ENCODE assay signal across 22 cellular contexts in genomic region chr2:172969609-172970008, GRCh38.
DNase-seq lines count a peak whose midpoint lies in the region; ATAC-seq and TF ChIP-seq lines count a peak whose summit lies in the region.
"Had no signal": no experiment of that assay in that cellular context is flagged by ENCODE, and none has a peak within 500 bp of the region (broad histone marks: within the 10 kb centered on the region; RNA-seq: fewer than 3 reads in every experiment).

No MANE protein-coding gene starts in this region.

- no peaks in the 10 kb centered on the region for H3K36me3 ChIP-seq in DND-41 (ENCODE audit: insufficient read depth, low read length)
- H3K36me3 ChIP-seq: upper lobe of right lung had no signal

- peaks cover 32% of the 10 kb centered on the region for H3K4me1 Mint-ChIP-seq in activated naive CD4-positive, alpha-beta T cell treated with anti-CD3 and anti-CD28 coated beads, Interleukin-2, amount 50 U/mL, for 24 hours
- peaks cover 12% of the 10 kb centered on the region for H3K4me1 Mint-ChIP-seq in activated naive CD4-positive, alpha-beta T cell treated with anti-CD3 and anti-CD28 coated beads, Interleukin-2, amount 10 ng/mL, durations not matched to agents 7 days and 5 days
- peaks cover 27% of the 10 kb centered on the region for H3K4me1 Mint-ChIP-seq in activated naive CD8-positive, alpha-beta T cell treated with anti-CD3 and anti-CD28 coated beads for 36 hours
- peaks cover 15 to 27% (median 22%) of the 10 kb centered on the region in 4 donors for H3K4me1 Mint-ChIP-seq in naive thymus-derived CD8-positive, alpha-beta T cell

- peak overlapping the region; percentile 60 for H3K4me3 Mint-ChIP-seq in activated naive CD4-positive, alpha-beta T cell treated with anti-CD3 and anti-CD28 coated beads, Interleukin-2, amount 50 U/mL, for 24 hours
- no peak overlapping the region for H3K4me3 Mint-ChIP-seq in activated naive CD4-positive, alpha-beta T cell treated with anti-CD3 and anti-CD28 coated beads, Interleukin-2, amount 10 ng/mL, durations not matched to agents 7 days and 5 days
- H3K4me3 Mint-ChIP-seq in activated naive CD8-positive, alpha-beta T cell treated with anti-CD3 and anti-CD28 coated beads for 36 hours = peak overlapping the region; percentile 40
- H3K4me3 Mint-ChIP-seq in naive thymus-derived CD8-positive, alpha-beta T cell = peak overlapping the region in 1 of 10 donors; percentile 23
- H3K4me3 Mint-ChIP-seq: activated T-cell treated with anti-CD3 and anti-CD28 coated beads, Interleukin-2, amount 50 U/mL, for 24 hours; H9; natural killer cell treated with Interleukin-12 subunit alpha and Interleukin-12 subunit beta and Interleukin-15 and Interleukin-18, amount 100 ng/mL, for 72 hours; T-helper 2 cell treated with Interferon-gamma antibody and Interleukin-4, amounts not matched to agents 5 μg/mL and 100 μg/mL, for 36 hours had no signal

- peak overlapping the region; percentile 75; the same call in 1 of the 2 replicates for H3K27ac ChIP-seq in DND-41 (ENCODE audit: low read length)
- H3K27ac ChIP-seq: upper lobe of right lung had no signal

- H3K9ac ChIP-seq in DND-41 (ENCODE audit: low read depth, low read length) = no peak overlapping the region

- CTCF ChIA-PET in activated naive CD4-positive, alpha-beta T cell treated with anti-CD3 and anti-CD28 coated beads, Interleukin-2, amount 10 ng/mL, durations not matched to agents 7 days and 5 days (lab: Charles Lee) = interaction anchor here (0.8 to 1.0 kb wide), 2 partner anchors 34 to 57 kb away, joined by 3 to 5 read pairs; no protein-coding TSS in a partner anchor

- H3K9me3 Mint-ChIP-seq in activated naive CD4-positive, alpha-beta T cell treated with anti-CD3 and anti-CD28 coated beads, Interleukin-2, amount 50 U/mL, for 24 hours = no peaks in the 10 kb centered on the region
- no peaks in the 10 kb centered on the region for H3K9me3 Mint-ChIP-seq in activated naive CD4-positive, alpha-beta T cell treated with anti-CD3 and anti-CD28 coated beads, Interleukin-2, amount 10 ng/mL, durations not matched to agents 7 days and 5 days
- no peaks in the 10 kb centered on the region for H3K9me3 Mint-ChIP-seq in activated naive CD8-positive, alpha-beta T cell treated with anti-CD3 and anti-CD28 coated beads for 36 hours
- H3K9me3 Mint-ChIP-seq in naive thymus-derived CD8-positive, alpha-beta T cell = no peaks in the 10 kb centered on the region
- H3K9me3 Mint-ChIP-seq: activated T-cell treated with anti-CD3 and anti-CD28 coated beads, Interleukin-2, amount 50 U/mL, for 24 hours; H9; natural killer cell treated with Interleukin-12 subunit alpha and Interleukin-12 subunit beta and Interleukin-15 and Interleukin-18, amount 100 ng/mL, for 72 hours; T-helper 2 cell treated with Interferon-gamma antibody and Interleukin-4, amounts not matched to agents 5 μg/mL and 100 μg/mL, for 36 hours had no signal

- H3K36me3 Mint-ChIP-seq in activated naive CD4-positive, alpha-beta T cell treated with anti-CD3 and anti-CD28 coated beads, Interleukin-2, amount 50 U/mL, for 24 hours = no peaks in the 10 kb centered on the region
- no peaks in the 10 kb centered on the region for H3K36me3 Mint-ChIP-seq in activated naive CD4-positive, alpha-beta T cell treated with anti-CD3 and anti-CD28 coated beads, Interleukin-2, amount 10 ng/mL, durations not matched to agents 7 days and 5 days
- H3K36me3 Mint-ChIP-seq in activated naive CD8-positive, alpha-beta T cell treated with anti-CD3 and anti-CD28 coated beads for 36 hours = no peaks in the 10 kb centered on the region
- H3K36me3 Mint-ChIP-seq in naive thymus-derived CD8-positive, alpha-beta T cell = no peaks in the 10 kb centered on the region
- H3K36me3 Mint-ChIP-seq: natural killer cell treated with Interleukin-12 subunit alpha and Interleukin-12 subunit beta and Interleukin-15 and Interleukin-18, amount 100 ng/mL, for 72 hours had no signal

- no peaks in the 10 kb centered on the region for H3K27me3 ChIP-seq in DND-41 (ENCODE audit: insufficient read depth, low read length, poor library complexity)
- H3K27me3 ChIP-seq: upper lobe of right lung had no signal

- H3K27ac Mint-ChIP-seq in activated naive CD4-positive, alpha-beta T cell treated with anti-CD3 and anti-CD28 coated beads, Interleukin-2, amount 50 U/mL, for 24 hours = no peak overlapping the region
- H3K27ac Mint-ChIP-seq in activated naive CD4-positive, alpha-beta T cell treated with anti-CD3 and anti-CD28 coated beads, Interleukin-2, amount 10 ng/mL, durations not matched to agents 7 days and 5 days = no peak overlapping the region
- H3K27ac Mint-ChIP-seq in activated naive CD8-positive, alpha-beta T cell treated with anti-CD3 and anti-CD28 coated beads for 36 hours = peak overlapping the region; percentile 73
- peak overlapping the region in 8 of 10 donors; percentile 0 to 95 (median 78) for H3K27ac Mint-ChIP-seq in naive thymus-derived CD8-positive, alpha-beta T cell
- H3K27ac Mint-ChIP-seq: H9; natural killer cell treated with Interleukin-12 subunit alpha and Interleukin-12 subunit beta and Interleukin-15 and Interleukin-18, amount 100 ng/mL, for 72 hours; T-helper 2 cell treated with Interferon-gamma antibody and Interleukin-4, amounts not matched to agents 5 μg/mL and 100 μg/mL, for 36 hours had no signal

- peaks cover 1% of the 10 kb centered on the region for H3K27me3 Mint-ChIP-seq in activated naive CD4-positive, alpha-beta T cell treated with anti-CD3 and anti-CD28 coated beads, Interleukin-2, amount 50 U/mL, for 24 hours
- peaks cover 9% of the 10 kb centered on the region for H3K27me3 Mint-ChIP-seq in activated naive CD4-positive, alpha-beta T cell treated with anti-CD3 and anti-CD28 coated beads, Interleukin-2, amount 10 ng/mL, durations not matched to agents 7 days and 5 days
- H3K27me3 Mint-ChIP-seq in activated naive CD8-positive, alpha-beta T cell treated with anti-CD3 and anti-CD28 coated beads for 36 hours = peaks cover 4% of the 10 kb centered on the region
- H3K27me3 Mint-ChIP-seq in naive thymus-derived CD8-positive, alpha-beta T cell = peaks cover 0 to 5% (median 0%) of the 10 kb centered on the region in 5 donors

- ATAC-seq in DND-41 (ENCODE audit: insufficient read depth, low read depth) = no peak
- no peak for ATAC-seq in naive thymus-derived CD8-positive, alpha-beta T cell
- ATAC-seq: left ventricle myocardium superior, upper lobe of right lung had no signal

- no peak for TF ChIP-seq CTCF in DND-41 (IDR thresholded peaks at IDR 0.05; ENCODE audit: borderline replicate concordance, extremely low read depth, low read length, poor library complexity, severe bottlenecking)

- H3K9me3 ChIP-seq in DND-41 (ENCODE audit: insufficient read depth, low read length, severe bottlenecking) = no peaks in the 10 kb centered on the region
- H3K9me3 ChIP-seq: upper lobe of right lung had no signal

- H3K4me3 ChIP-seq in DND-41 (ENCODE audit: low read depth in 1 of 2, low read length in 2 of 2) = no peak overlapping the region
- H3K4me3 ChIP-seq: smooth muscle cell, upper lobe of right lung had no signal

- no peak overlapping the region for H3K4me2 ChIP-seq in DND-41 (ENCODE audit: insufficient read depth, low read length)
- H3K4me2 ChIP-seq: smooth muscle cell had no signal

- H2AFZ ChIP-seq in DND-41 (ENCODE audit: low read depth, low read length) = no peak overlapping the region

- POLR2A ChIA-PET in naive thymus-derived CD8-positive, alpha-beta T cell (lab: Charles Lee) = no interaction called here

- H3K4me1 ChIP-seq in DND-41 (ENCODE audit: insufficient read depth, low read length) = peaks cover 28% of the 10 kb centered on the region

- H4K20me1 ChIP-seq in DND-41 (ENCODE audit: insufficient read depth, low read length) = no peaks in the 10 kb centered on the region

- no peak for DNase-seq in activated naive CD4-positive, alpha-beta T cell treated with anti-CD3 and anti-CD28 coated beads, Interleukin-2, amount 10 ng/mL, durations not matched to agents 7 days and 5 days
- DNase-seq in DND-41 (no peak), NCI-H510A (lab: John Stamatoyannopoulos, UW) (no peak), iPS-NIHi11 (ENCODE audit: low spot score) (no peak)
- DNase-seq in activated naive CD8-positive, alpha-beta T cell treated with anti-CD3 and anti-CD28 coated beads for 36 hours = no peak
- DNase-seq in naive thymus-derived CD8-positive, alpha-beta T cell = no peak
- no peak for DNase-seq in activated T-cell treated with anti-CD3 and anti-CD28 coated beads, Interleukin-2, amount 50 U/mL, for 48 hours
- DNase-seq: activated CD4-positive, alpha-beta T cell treated with anti-CD3 and anti-CD28 coated beads for 48 hours; activated T-cell treated with anti-CD3 and anti-CD28 coated beads, Interleukin-2, amount 50 U/mL, for 24 hours; aorta; cortex of kidney; DMS153; H9; left ventricle myocardium superior; NCI-H1105 treated with DMSO at 0.1 percent for 48 hours; stimulated activated CD4-positive, alpha-beta T cell treated with anti-CD3 and anti-CD28 coated beads, Interleukin-1b, Interleukin-23, amount 100 ng/mL, for 48 hours; stimulated activated CD8-positive, alpha-beta memory T cell treated with anti-CD3 and anti-CD28 coated beads, Interleukin-4, amount 100 ng/mL, for 48 hours; upper lobe of right lung had no signal

- no peaks in the 10 kb centered on the region for H3K79me2 ChIP-seq in DND-41 (ENCODE audit: insufficient read depth, low read length)

Comparison
In these comparisons a context has a peak if more than half of its experiments do, and no peak if none do; other contexts are left out.
1. H3K27ac Mint-ChIP-seq: peak in activated naive CD8-positive, alpha-beta T cell treated with anti-CD3 and anti-CD28 coated beads for 36 hours (single experiment) and naive thymus-derived CD8-positive, alpha-beta T cell (8 of 10); none in activated naive CD4-positive, alpha-beta T cell treated with anti-CD3 and anti-CD28 coated beads, Interleukin-2, amount 50 U/mL, for 24 hours (single experiment) and activated naive CD4-positive, alpha-beta T cell treated with anti-CD3 and anti-CD28 coated beads, Interleukin-2, amount 10 ng/mL, durations not matched to agents 7 days and 5 days (single experiment).